In the genomic region with DNA sequence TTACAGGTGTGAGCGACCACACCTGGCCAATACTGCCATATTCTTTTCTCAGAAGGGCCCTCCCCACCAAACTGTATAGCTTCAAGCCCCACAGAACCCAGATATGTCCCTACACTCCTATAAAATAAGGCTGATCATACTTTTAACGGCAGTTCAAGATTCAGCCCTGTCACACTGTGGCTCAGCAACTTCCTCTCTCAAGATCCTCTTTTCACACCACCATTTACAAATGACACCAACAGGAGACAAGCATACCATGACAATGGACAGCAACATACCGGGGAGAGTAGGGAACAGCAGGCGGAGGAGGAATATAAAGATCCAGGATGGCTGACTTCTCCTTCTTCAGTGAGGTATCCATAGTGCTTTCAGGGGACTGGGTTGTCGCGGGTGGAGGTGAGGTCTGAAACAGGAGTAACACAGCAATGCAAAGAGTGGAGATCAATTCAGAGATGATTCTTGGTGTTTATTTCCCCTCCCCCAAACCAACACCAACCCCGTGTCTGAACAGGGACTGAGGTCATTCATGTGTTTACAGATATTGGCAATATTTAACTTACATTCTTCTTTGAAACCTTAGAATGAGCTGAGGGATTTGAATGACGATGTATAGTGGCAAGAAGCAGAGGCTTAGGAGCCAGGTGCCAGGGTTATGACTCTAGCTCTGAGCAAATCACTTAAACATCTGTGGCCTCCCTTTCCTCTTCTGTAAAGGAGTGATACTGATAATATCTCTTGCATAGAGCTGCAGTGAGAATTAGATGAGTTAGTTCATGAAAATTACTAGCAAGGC, we compare ENCODE assay signal across 12 cellular contexts. TPM values are rescaled to one million over a fixed set of nuclear protein-coding genes. Genes with fewer than 3 reads are reported as not detected.
DNase-seq lines count a peak whose midpoint lies in the region; ATAC-seq, FAIRE-seq and TF ChIP-seq lines count a peak whose summit lies in the region.
"Had no signal": no experiment of that assay in that cellular context is flagged by ENCODE, and none has a peak within 500 bp of the region (broad histone marks: within the 10 kb centered on the region; RNA-seq: fewer than 3 reads in every experiment).

No MANE protein-coding gene starts in this region.

- no peak for TF ChIP-seq CTCF in astrocyte (IDR thresholded peaks at IDR 0.05; ENCODE audit: insufficient read depth, low read depth, low read length)
- TF ChIP-seq CTCF in smooth muscle cell (IDR thresholded peaks at IDR 0.05; ENCODE audit: borderline replicate concordance, insufficient read depth, poor library complexity, severe bottlenecking), result no peak
- no peak for TF ChIP-seq CTCF in GM10248 (IDR thresholded peaks at IDR 0.05; ENCODE audit: control extremely low read depth, extremely low read depth, low read depth, missing control alignments)

- no peak overlapping the region for H3K27ac ChIP-seq in astrocyte (ENCODE audit: low read depth, low read length)
- peak overlapping the region; percentile 46 for H3K27ac ChIP-seq in smooth muscle cell (ENCODE audit: low read depth)
- H3K27ac ChIP-seq: 22Rv1, ovary had no signal

- H3K36me3 Mint-ChIP-seq in astrocyte (ENCODE audit: low read depth, unreplicated experiment), result peaks cover 22% of the 10 kb centered on the region
- no peaks in the 10 kb centered on the region for H3K36me3 Mint-ChIP-seq in activated naive CD8-positive, alpha-beta T cell treated with anti-CD3 and anti-CD28 coated beads, Interleukin-2, amount 50 U/mL, for 24 hours (ENCODE audit: low read depth)

- no peaks in the 10 kb centered on the region for H3K9me3 Mint-ChIP-seq in astrocyte (ENCODE audit: unreplicated experiment)
- H3K9me3 Mint-ChIP-seq in activated naive CD8-positive, alpha-beta T cell treated with anti-CD3 and anti-CD28 coated beads, Interleukin-2, amount 50 U/mL, for 24 hours, result no peaks in the 10 kb centered on the region

- WGBS in smooth muscle cell (ENCODE audit: low lambda C conversion rate), result 82% methylated on average over 8 of the region's 8 CpGs

- H3K36me3 ChIP-seq in astrocyte (ENCODE audit: insufficient read depth, low read length), result no peaks in the 10 kb centered on the region
- no peaks in the 10 kb centered on the region for H3K36me3 ChIP-seq in smooth muscle cell (ENCODE audit: low read depth)
- H3K36me3 ChIP-seq: ovary had no signal

- CTCF ChIA-PET in GM10248 (lab: Yijun Ruan, JAX), result no interaction called here

- no peaks in the 10 kb centered on the region for H3K9me3 ChIP-seq in astrocyte (ENCODE audit: insufficient read depth, low read depth, low read length)
- H3K9me3 ChIP-seq in smooth muscle cell (replicated peaks; ENCODE audit: low read depth), result no peaks in the 10 kb centered on the region
- H3K9me3 ChIP-seq: ovary had no signal

- H3K27me3 ChIP-seq in astrocyte (ENCODE audit: insufficient read depth, low read length) (no peaks in the 10 kb centered on the region), smooth muscle cell (ENCODE audit: low read depth) (no peaks in the 10 kb centered on the region)
- H3K27me3 ChIP-seq: ovary had no signal

- peaks cover 10% of the 10 kb centered on the region for H3F3A ChIP-seq in smooth muscle cell (ENCODE audit: low read depth)

- H2AFZ ChIP-seq in astrocyte (ENCODE audit: low read depth, low read length), result no peak overlapping the region
- H2AFZ ChIP-seq in smooth muscle cell (ENCODE audit: low read depth), result no peak overlapping the region

- H4K20me1 ChIP-seq in astrocyte (ENCODE audit: insufficient read depth, low read length), result no peaks in the 10 kb centered on the region
- no peaks in the 10 kb centered on the region for H4K20me1 ChIP-seq in smooth muscle cell (ENCODE audit: low read depth)

- ATAC-seq in activated naive CD8-positive, alpha-beta T cell treated with anti-CD3 and anti-CD28 coated beads, Interleukin-2, amount 50 U/mL, for 24 hours, result no peak

- POLR2A ChIA-PET in GM10248 (lab: Yijun Ruan, JAX), result no interaction called here

- no peaks in the 10 kb centered on the region for H3K79me2 ChIP-seq in astrocyte (ENCODE audit: insufficient read depth, low read length)
- no peaks in the 10 kb centered on the region for H3K79me2 ChIP-seq in smooth muscle cell (ENCODE audit: low read depth)

- no peak for FAIRE-seq in astrocyte (lab: Jason Lieb, UNC)

- no peaks in the 10 kb centered on the region for H3K27me3 Mint-ChIP-seq in astrocyte (ENCODE audit: low read depth, unreplicated experiment)
- peaks cover 3% of the 10 kb centered on the region for H3K27me3 Mint-ChIP-seq in activated naive CD8-positive, alpha-beta T cell treated with anti-CD3 and anti-CD28 coated beads, Interleukin-2, amount 50 U/mL, for 24 hours

- DNase-seq in DMS 273 (lab: John Stamatoyannopoulos, UW; ENCODE audit: unreplicated experiment), result peak; percentile 18
- DNase-seq in DMS 273 treated with DMSO at 0.1 percent for 48 hours (lab: John Stamatoyannopoulos, UW), result no peak
- DNase-seq in HuH-7 (ENCODE audit: low spot score), result peak; percentile 26
- peak; percentile 79 for DNase-seq in astrocyte (ENCODE audit: low read depth)
- DNase-seq in smooth muscle cell (lab: John Stamatoyannopoulos, UW; ENCODE audit: unreplicated experiment), result no peak
- no peak for DNase-seq in iPS-NIHi7 (ENCODE audit: extremely low spot score)
- no peak for DNase-seq in activated naive CD8-positive, alpha-beta T cell treated with anti-CD3 and anti-CD28 coated beads, Interleukin-2, amount 50 U/mL, for 24 hours
- DNase-seq in GM10248 (ENCODE audit: extremely low spot score), result no peak
- DNase-seq: caudate nucleus, NCI-H1417 treated with DMSO at 0.1 percent for 48 hours, ovary had no signal

- H3K4me1 ChIP-seq in astrocyte (ENCODE audit: insufficient read depth, low read length) (peaks cover 28% of the 10 kb centered on the region), smooth muscle cell (ENCODE audit: low read depth) (peaks cover 10% of the 10 kb centered on the region)

- peak overlapping the region; percentile 87 for H3K27ac Mint-ChIP-seq in astrocyte (ENCODE audit: unreplicated experiment)
- H3K27ac Mint-ChIP-seq in activated naive CD8-positive, alpha-beta T cell treated with anti-CD3 and anti-CD28 coated beads, Interleukin-2, amount 50 U/mL, for 24 hours, result no peak overlapping the region

- no peak overlapping the region for H3K4me3 ChIP-seq in astrocyte (ENCODE audit: insufficient read depth, low read depth, low read length)
- no peak overlapping the region for H3K4me3 ChIP-seq in smooth muscle cell
- H3K4me3 ChIP-seq: ovary had no signal

- no peak overlapping the region for H3K4me3 Mint-ChIP-seq in astrocyte (ENCODE audit: unreplicated experiment)
- H3K4me3 Mint-ChIP-seq in activated naive CD8-positive, alpha-beta T cell treated with anti-CD3 and anti-CD28 coated beads, Interleukin-2, amount 50 U/mL, for 24 hours, result no peak overlapping the region

- H3K4me2 ChIP-seq in astrocyte (ENCODE audit: low read length) (peak overlapping the region; percentile 5), smooth muscle cell (no peak overlapping the region)

- H3K9ac ChIP-seq in astrocyte (ENCODE audit: low read length), result no peak overlapping the region
- H3K9ac ChIP-seq in smooth muscle cell (ENCODE audit: low read depth), result no peak overlapping the region

- peaks cover 32% of the 10 kb centered on the region for H3K4me1 Mint-ChIP-seq in astrocyte (ENCODE audit: low read depth, unreplicated experiment)
- H3K4me1 Mint-ChIP-seq in activated naive CD8-positive, alpha-beta T cell treated with anti-CD3 and anti-CD28 coated beads, Interleukin-2, amount 50 U/mL, for 24 hours, result no peaks in the 10 kb centered on the region

RNA-seq across cellular contexts. Expression of a gene that starts 57.6 kb away (rescaled TPM):
- total RNA-seq in astrocyte, result 0.16 and 0.24 TPM in 2 replicates
- total RNA-seq in smooth muscle cell, result 0.04 TPM in 1 of 2 replicates, not detected in the other
- not detected in 2 replicates for polyA plus RNA-seq in smooth muscle cell

Comparison
In these comparisons a context has a peak if more than half of its experiments do, and no peak if none do; other contexts are left out.
1. DNase-seq: peak in DMS 273 (single experiment), HuH-7 (single experiment) and astrocyte (single experiment); none in DMS 273 treated with DMSO at 0.1 percent for 48 hours (single experiment), smooth muscle cell (single experiment), iPS-NIHi7 (single experiment), activated naive CD8-positive, alpha-beta T cell treated with anti-CD3 and anti-CD28 coated beads, Interleukin-2, amount 50 U/mL, for 24 hours (single experiment) and GM10248 (single experiment).